In the genomic region with DNA sequence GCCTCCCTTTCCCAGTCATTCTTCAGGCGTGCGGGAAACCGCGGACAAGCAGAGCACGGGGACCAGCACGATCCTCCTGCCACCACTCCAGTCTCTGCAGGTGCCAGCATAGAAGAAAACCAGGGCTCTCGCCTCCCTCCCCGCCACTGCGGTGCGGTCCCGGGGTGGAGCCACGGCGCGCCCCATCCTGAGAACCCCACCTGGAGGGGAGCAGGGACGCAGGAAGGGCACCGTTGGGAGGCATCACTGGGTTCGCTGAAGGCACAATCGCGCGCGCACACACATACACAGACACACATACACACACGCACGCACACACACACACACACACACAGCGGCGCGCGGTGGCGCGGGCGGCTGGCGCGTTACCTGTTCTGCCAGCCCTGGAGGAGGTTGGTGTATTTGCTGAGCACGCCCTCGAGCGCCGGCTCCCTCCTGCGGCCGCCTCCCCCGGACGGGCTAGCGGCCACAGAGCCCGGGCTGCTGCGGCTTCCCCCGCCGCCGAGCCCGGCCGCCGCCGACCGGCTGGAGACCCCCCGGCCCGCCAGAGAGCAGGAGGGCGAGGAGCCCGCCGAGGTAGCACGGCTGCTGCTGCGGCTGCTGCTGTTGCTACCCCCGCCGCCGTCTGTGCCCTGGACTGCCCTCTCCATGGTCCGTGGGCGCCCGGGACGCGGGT, we compare ENCODE assay signal across 8 cellular contexts. TPM values are rescaled to one million over a fixed set of nuclear protein-coding genes. Genes with fewer than 3 reads are reported as not detected.
DNase-seq lines count a peak whose midpoint lies in the region; ATAC-seq and TF ChIP-seq lines count a peak whose summit lies in the region.

No MANE protein-coding gene starts in this region.

- H3K27me3 Mint-ChIP-seq in T-cell (peaks cover 42 to 46% of the 10 kb centered on the region in 2 donors), MCF 10A (ENCODE audit: insufficient read depth, unreplicated experiment) (no peaks in the 10 kb centered on the region)

- H3K23ac ChIP-seq in IMR-90 (ENCODE audit: low read depth, low read length), result peak overlapping the region; percentile 35

- in situ Hi-C loops in IMR-90 (cut with MboI; ENCODE audit: low sequenced_read_pairs), result no loop called here

- H3K4me2 ChIP-seq in IMR-90 (ENCODE audit: low read depth, low read length), result peak overlapping the region; percentile 81
- H3K4me2 ChIP-seq in smooth muscle cell, result peak overlapping the region; percentile 93

- peak overlapping the region; percentile 91 for H2AFZ ChIP-seq in IMR-90 (replicated peaks; ENCODE audit: low read length, poor library complexity)
- peak overlapping the region; percentile 37 for H2AFZ ChIP-seq in smooth muscle cell (ENCODE audit: low read depth)

- TF ChIP-seq POLR2A in IMR-90 (IDR thresholded peaks at IDR 0.05; ENCODE audit: low read depth, low read length), result no peak

- CTCF ChIA-PET in IMR-90 (lab: Yijun Ruan, JAX) (no interaction called here), T-cell (lab: Charles Lee) (no interaction called here), MCF 10A (lab: Yijun Ruan, JAX) (interaction anchor here (0.7 to 2.3 kb wide), 6 partner anchors 10 to 132 kb away, joined by 3 to 5 read pairs (median 4); no protein-coding TSS in a partner anchor)

- H4K8ac ChIP-seq in IMR-90 (ENCODE audit: low read depth in 2 of 2, low read length in 2 of 2), result peak overlapping the region in 1 of 2 experiments; percentile 57; a peak in 1 of 4 replicates

- BruUV-seq in IMR-90 (replicated peaks; lab: Mats Ljungman, UMichigan) (no TSS peak), MCF 10A (replicated peaks; lab: Mats Ljungman, UMichigan) (no TSS peak)

- peaks cover 2% of the 10 kb centered on the region; the same call in 1 of the 2 replicates for H3K9me1 ChIP-seq in IMR-90 (ENCODE audit: insufficient read depth, low read length)

- H3K56ac ChIP-seq in IMR-90 (ENCODE audit: extremely low read depth, insufficient read depth, low read length), result peak overlapping the region; percentile 49; the same call in 1 of the 2 replicates

- no peak overlapping the region; the same call in 1 of the 2 replicates for H3K14ac ChIP-seq in IMR-90 (replicated peaks; ENCODE audit: low read depth, low read length)

- H4K91ac ChIP-seq in IMR-90 (ENCODE audit: insufficient read depth, low read depth, low read length), result peak overlapping the region; percentile 51; the same call in 1 of the 2 replicates

- POLR2A ChIA-PET in IMR-90 (lab: Charles Lee; ENCODE audit: unreplicated experiment) (no interaction called here), T-cell (lab: Charles Lee) (no interaction called here), MCF 10A (lab: Yijun Ruan, JAX) (interaction anchor here (0.7 to 3.2 kb wide), 24 partner anchors 10 to 448 kb away, joined by 3 to 49 read pairs (median 6); a partner anchor contains a TSS)

- no peak overlapping the region for H2BK15ac ChIP-seq in IMR-90 (ENCODE audit: low read depth, low read length)

- peak overlapping the region; percentile 96 for H3K27ac ChIP-seq in 22Rv1
- peak overlapping the region; percentile 24 for H3K27ac ChIP-seq in IMR-90 (ENCODE audit: insufficient read depth, low read length)
- peak overlapping the region; percentile 71 for H3K27ac ChIP-seq in smooth muscle cell (ENCODE audit: low read depth)

- intact Hi-C loops in IMR-90 (cut with micrococcal nuclease), result loop anchor here (1.0 to 10.0 kb wide), 3 partner anchors 11 to 366 kb away; no protein-coding TSS in a partner anchor
- intact Hi-C loops in MCF 10A (cut with micrococcal nuclease), result loop anchor here (1.0 to 10.0 kb wide), 5 partner anchors 90 to 446 kb away; a partner anchor contains a TSS

- dilution Hi-C loops in IMR-90 (cut with HindIII; ENCODE audit: low sequenced_read_pairs, unreplicated experiment), result no loop called here

- H3K4me1 ChIP-seq in IMR-90 (ENCODE audit: control insufficient read depth, insufficient read depth, low read length), result no peaks in the 10 kb centered on the region; the same call in 1 of the 2 replicates
- H3K4me1 ChIP-seq in smooth muscle cell (ENCODE audit: low read depth), result peaks cover 20% of the 10 kb centered on the region

- H2BK120ac ChIP-seq in IMR-90 (ENCODE audit: low read depth, low read length), result peak overlapping the region; percentile 74

- peak overlapping the region; percentile 31 for H2BK5ac ChIP-seq in IMR-90 (ENCODE audit: low read depth, low read length, poor library complexity, severe bottlenecking)

- H3K36me3 Mint-ChIP-seq in T-cell (no peaks in the 10 kb centered on the region), MCF 10A (ENCODE audit: insufficient read depth, unreplicated experiment) (peaks cover 36% of the 10 kb centered on the region)

- H3K9ac ChIP-seq in IMR-90 (ENCODE audit: low read depth, low read length) (peak overlapping the region; percentile 67), smooth muscle cell (ENCODE audit: low read depth) (peak overlapping the region; percentile 76)

- no peak overlapping the region for H4K5ac ChIP-seq in IMR-90 (ENCODE audit: low read depth, low read length)

- H2BK20ac ChIP-seq in IMR-90 (ENCODE audit: low read depth, low read length), result peak overlapping the region; percentile 37; the same call in 1 of the 2 replicates

- H3K27me3 ChIP-seq in IMR-90 (ENCODE audit: control insufficient read depth, insufficient read depth, low read length) (no peaks in the 10 kb centered on the region), smooth muscle cell (ENCODE audit: low read depth) (no peaks in the 10 kb centered on the region)

- peak overlapping the region; percentile 31; the same call in 1 of the 2 replicates for H3K18ac ChIP-seq in IMR-90 (ENCODE audit: low read depth, low read length)

- H2AK5ac ChIP-seq in IMR-90 (ENCODE audit: low read depth, low read length), result no peak overlapping the region

- DNase-seq in IMR-90 (peak; percentile 54), T-cell (peak in 27 of 34 experiments; percentile 5 to 39 (median 16)), MCF 10A (ENCODE audit: unreplicated experiment) (peak; percentile 68), iris pigment epithelial cell (ENCODE audit: low read depth) (peak; percentile 61), smooth muscle cell (lab: John Stamatoyannopoulos, UW; ENCODE audit: unreplicated experiment) (peak; percentile 48), cortex of kidney (lab: John Stamatoyannopoulos, UW) (no peak)

- peaks cover 45% of the 10 kb centered on the region for H3K79me2 ChIP-seq in smooth muscle cell (ENCODE audit: low read depth)

- 0% methylated on average over 24 of the region's 66 CpGs; no CpG with 5 or more reads in 1 of the 2 experiments for WGBS in IMR-90 (ENCODE audit: extremely low coverage in 2 of 2, insufficient read length in 1 of 2), 2 experiments
- under 1% methylated on average over 55 of the region's 66 CpGs for WGBS in smooth muscle cell (ENCODE audit: low lambda C conversion rate)

- H3K4me1 Mint-ChIP-seq in T-cell, result peaks cover 21% of the 10 kb centered on the region in 3 donors
- H3K4me1 Mint-ChIP-seq in MCF 10A (ENCODE audit: insufficient read depth, unreplicated experiment), result peaks cover 55% of the 10 kb centered on the region

- ATAC-seq in GM18907 (IDR thresholded peaks at IDR 0.05; ENCODE audit: unreplicated experiment) (peak; percentile 58), IMR-90 (ENCODE audit: low read depth) (peak; percentile 72), T-cell (replicated peaks in 1 of 4) (peak; percentile 59 to 73 (median 64))

- peaks cover 30% of the 10 kb centered on the region for H3F3A ChIP-seq in smooth muscle cell (ENCODE audit: low read depth)

- TF ChIP-seq CTCF in 22Rv1 (IDR thresholded peaks at IDR 0.05), result 0 out of 2 replicates have a peak, but pooled peaks have one; percentile 27
- TF ChIP-seq CTCF in IMR-90 (conservative IDR thresholded peaks at IDR 0.05; ENCODE audit: low read depth, low read length), result 0 out of 2 replicates have a peak, but pooled peaks have one; percentile 2
- no peak for TF ChIP-seq CTCF in MCF 10A (IDR thresholded peaks at IDR 0.05; ENCODE audit: unreplicated experiment)
- TF ChIP-seq CTCF in smooth muscle cell (IDR thresholded peaks at IDR 0.05; ENCODE audit: borderline replicate concordance, insufficient read depth, poor library complexity, severe bottlenecking), result peak; percentile 5

- peak overlapping the region; percentile 68 for H3K4ac ChIP-seq in IMR-90 (ENCODE audit: low read depth, low read length)

- H3K4me3 Mint-ChIP-seq in T-cell, result peak overlapping the region; percentile 66 to 84 (median 77)
- H3K4me3 Mint-ChIP-seq in MCF 10A (ENCODE audit: unreplicated experiment), result peak overlapping the region; percentile 93

- H3K4me3 ChIP-seq in IMR-90 (ENCODE audit: insufficient read depth, low read depth, low read length) (peak overlapping the region; percentile 87), smooth muscle cell (peak overlapping the region; percentile 85)

- H3K27ac Mint-ChIP-seq in T-cell (no peak overlapping the region), MCF 10A (ENCODE audit: low read depth, unreplicated experiment) (peak overlapping the region; percentile 40)

- H4K20me1 ChIP-seq in IMR-90 (ENCODE audit: insufficient read depth, low read length) (no peaks in the 10 kb centered on the region), smooth muscle cell (ENCODE audit: low read depth) (peaks cover 15% of the 10 kb centered on the region)

- H3K9me3 Mint-ChIP-seq in T-cell, result no peaks in the 10 kb centered on the region
- no peaks in the 10 kb centered on the region for H3K9me3 Mint-ChIP-seq in MCF 10A (ENCODE audit: unreplicated experiment)

- H3K36me3 ChIP-seq in IMR-90 (ENCODE audit: control insufficient read depth, insufficient read depth, low read length) (no peaks in the 10 kb centered on the region), smooth muscle cell (ENCODE audit: low read depth) (no peaks in the 10 kb centered on the region)

- H2AK9ac ChIP-seq in IMR-90 (replicated peaks; ENCODE audit: low read depth, low read length, poor library complexity), result peak overlapping the region; percentile 89

- no peak for TF ChIP-seq RAD21 in IMR-90 (IDR thresholded peaks at IDR 0.05; ENCODE audit: low read length)

- H3K79me1 ChIP-seq in IMR-90 (ENCODE audit: low read depth in 1 of 2, low read length in 2 of 2), result peaks cover 6 to 15% of the 10 kb centered on the region in 2 experiments; a peak in 3 of 4 replicates

- no peaks in the 10 kb centered on the region for H3K9me3 ChIP-seq in IMR-90 (ENCODE audit: control insufficient read depth, insufficient read depth, low read length)
- no peaks in the 10 kb centered on the region for H3K9me3 ChIP-seq in smooth muscle cell (replicated peaks; ENCODE audit: low read depth)

RNA-seq across cellular contexts. Expression of a gene that starts 0.4 kb away (rescaled TPM):
- total RNA-seq in IMR-90 (2012; rRNA removed) (7.2 and 9.5 TPM in 2 replicates), T-cell (10 to 100 TPM in 1 of 5 donors, 1 to 10 TPM in 3, under 1 TPM in 1; 0.77 to 10.4 (median 2.1) TPM), MCF 10A (2022) (128 and 172 TPM in 2 replicates), smooth muscle cell (44.7 and 91.5 TPM in 2 replicates)
- polyA plus RNA-seq in IMR-90 (2012; rRNA removed) (8.0 and 10.1 TPM in 2 replicates), smooth muscle cell (45.1 and 48.9 TPM in 2 replicates)
- polyA plus RNA-seq in IMR-90 (2012; cell fraction: cytosol; rRNA removed), result 2.9 and 5.3 TPM in 2 replicates
- 8.0 and 8.7 TPM in 2 replicates for polyA plus RNA-seq in IMR-90 (2012; cell fraction: nucleus; rRNA removed; ENCODE audit: low replicate concordance)

RNA-seq across cellular contexts. Expression of a gene that starts 0.9 kb away (rescaled TPM):
- total RNA-seq in IMR-90 (2012; rRNA removed) (0.18 and 0.56 TPM in 2 replicates), T-cell (1 to 10 TPM in 1 of 5 donors, under 1 TPM in 2, not detected in 2; 0.25 to 1.3 (median 0.99) TPM), MCF 10A (2022) (11.7 and 12.5 TPM in 2 replicates), smooth muscle cell (0.85 and 1.6 TPM in 2 replicates)
- polyA plus RNA-seq in IMR-90 (2012; rRNA removed) (0.07 and 0.26 TPM in 2 replicates), smooth muscle cell (0.91 and 1.2 TPM in 2 replicates)
- polyA plus RNA-seq in IMR-90 (2012; cell fraction: cytosol; rRNA removed), result 0.03 and 0.12 TPM in 2 replicates
- polyA plus RNA-seq in IMR-90 (2012; cell fraction: nucleus; rRNA removed; ENCODE audit: low replicate concordance), result 0.11 and 0.40 TPM in 2 replicates

Comparison
In these comparisons a context has a peak if more than half of its experiments do, and no peak if none do; other contexts are left out.
1. H3K27ac ChIP-seq: peak in every context shown above with its lines; median percentile 96 in 22Rv1; 71 in smooth muscle cell; 24 in IMR-90.